Comparison of ENCODE assay signal across 8 cellular contexts in genomic region chr15:79896634-79897379, GRCh38. TPM values are rescaled to one million over a fixed set of nuclear protein-coding genes. Genes with fewer than 3 reads are reported as not detected.
DNase-seq lines count a peak whose midpoint lies in the region; TF ChIP-seq lines count a peak whose summit lies in the region.

TSS of gene MTHFS (minus strand) at chr15:79897014. CDS start at chr15:79896988, 26 bp downstream.

- no peaks in the 10 kb centered on the region for H3K27me3 Mint-ChIP-seq in Calu3 (ENCODE audit: unreplicated experiment)

- no peaks in the 10 kb centered on the region for H3K79me2 ChIP-seq in OCI-LY1 (ENCODE audit: insufficient read depth, low read length)

- peak within 1 kb of the TSS; percentile 99 for H3K27ac Mint-ChIP-seq in Calu3 (ENCODE audit: unreplicated experiment)

- H3F3A ChIP-seq in OCI-LY1 (ENCODE audit: insufficient read depth, low read length), result 0 out of 2 replicates have a peak, but pooled peaks cover 5% of the 10 kb centered on the region

- H3K9me3 Mint-ChIP-seq in Calu3 (ENCODE audit: low read depth, unreplicated experiment), result no peaks in the 10 kb centered on the region

- no peak within 1 kb of the TSS for H2AFZ ChIP-seq in OCI-LY1 (ENCODE audit: low read length)

- H3K36me3 ChIP-seq in OCI-LY1 (ENCODE audit: insufficient read depth, low read length), result 0 out of 2 replicates have a peak, but pooled peaks cover 3% of the 10 kb centered on the region

- H3K9me3 ChIP-seq in OCI-LY1 (ENCODE audit: low read length), result no peaks in the 10 kb centered on the region

- H3K9me2 ChIP-seq in OCI-LY1 (ENCODE audit: low read depth, low read length), result no peaks in the 10 kb centered on the region

- peak within 1 kb of the TSS; percentile 98 for H3K4me3 Mint-ChIP-seq in Calu3 (ENCODE audit: low read depth, unreplicated experiment)

- peak within 1 kb of the TSS; percentile 84 for H3K4me2 ChIP-seq in OCI-LY1 (ENCODE audit: low read length)

- H3K27me3 ChIP-seq in OCI-LY1 (ENCODE audit: insufficient read depth, low read length), result no peaks in the 10 kb centered on the region

- H3K4me3 ChIP-seq in OCI-LY1 (ENCODE audit: low read depth, low read length, poor library complexity, severe bottlenecking), result peak within 1 kb of the TSS; percentile 78

- peak within 1 kb of the TSS; percentile 95 for H3K9ac ChIP-seq in OCI-LY1 (ENCODE audit: low read length)

- peaks cover 51% of the 10 kb centered on the region for H3K4me1 ChIP-seq in OCI-LY1 (ENCODE audit: insufficient read depth, low read length, severe bottlenecking)

- intact Hi-C loops in Calu3 (cut with micrococcal nuclease; ENCODE audit: unreplicated experiment), result loop anchor here (1.0 to 10.0 kb wide), 3 partner anchors 23 to 278 kb away; no protein-coding TSS in a partner anchor

- no TSS peak for BruUV-seq in Calu3 (replicated peaks; lab: Mats Ljungman, UMichigan)

- H3K36me3 Mint-ChIP-seq in Calu3 (ENCODE audit: insufficient read depth, unreplicated experiment), result peaks cover 22% of the 10 kb centered on the region

- H3K27ac ChIP-seq in OCI-LY1 (ENCODE audit: low read depth, low read length, poor library complexity, severe bottlenecking) (peak within 1 kb of the TSS; percentile 81), epithelial cell of prostate (peak within 1 kb of the TSS; percentile 77)

- CTCF ChIA-PET in Calu3 (lab: Charles Lee), result interaction anchor here (1.5 to 3.4 kb wide), 3 partner anchors 23 to 277 kb away, joined by 5 to 18 read pairs (median 9); no protein-coding TSS in a partner anchor

- H4K20me1 ChIP-seq in OCI-LY1 (ENCODE audit: insufficient read depth, low read length), result no peaks in the 10 kb centered on the region

- peak; percentile 57 for TF ChIP-seq CTCF in Calu3 (IDR thresholded peaks at IDR 0.05; ENCODE audit: unreplicated experiment)
- peak; percentile 45 for TF ChIP-seq CTCF in GM20000 (IDR thresholded peaks at IDR 0.05; ENCODE audit: extremely low read depth, missing control alignments)
- TF ChIP-seq CTCF in OCI-LY1 (IDR thresholded peaks at IDR 0.05; ENCODE audit: low read length), result peak; percentile 47

- peak; percentile 89 for DNase-seq in Calu3
- peak; percentile 88 for DNase-seq in GM20000 (ENCODE audit: low spot score)
- peak; percentile 95 for DNase-seq in HT-29 (ENCODE audit: low spot score)
- DNase-seq in activated T-cell treated with anti-CD3 and anti-CD28 coated beads for 4 hours, result peak; percentile 47
- DNase-seq in epithelial cell of prostate (ENCODE audit: low read depth, low spot score), result no peak
- peak; percentile 65 for DNase-seq in mucosa of gallbladder (ENCODE audit: low spot score)
- peak; percentile 21 to 49 for DNase-seq in stimulated activated CD8-positive, alpha-beta memory T cell treated with anti-CD3 and anti-CD28 coated beads, Interleukin-4, amount 100 ng/mL, for 4 hours (ENCODE audit: low read depth in 2 of 2, low spot score in 1 of 2)

- H3K4me1 Mint-ChIP-seq in Calu3 (ENCODE audit: low read depth, unreplicated experiment), result peaks cover 23% of the 10 kb centered on the region

RNA-seq across cellular contexts. Expression of gene MTHFS, which starts in this region (rescaled TPM):
- total RNA-seq in Calu3 (2022), result 66.7 and 68.0 TPM in 2 replicates
- total RNA-seq in HT-29 (2014; rRNA removed; shearing (Covaris generic)), result 34.1 and 37.1 TPM in 2 replicates
- total RNA-seq in mucosa of gallbladder, result 45.8 TPM
